In genomic region chr18:59477849-59478248, GRCh38 we compare ENCODE assay signal across 35 cellular contexts.
"Had no signal": no experiment of that assay in that cellular context is flagged by ENCODE, and none has a peak within 500 bp of the region (broad histone marks: within the 10 kb centered on the region; RNA-seq: fewer than 3 reads in every experiment).

No MANE protein-coding gene starts in this region.

- H3K27me3 ChIP-seq: MG63 had no signal

- H3K4me3 ChIP-seq: MG63 had no signal

- H3K9me3 ChIP-seq: MG63 had no signal

- DNase-seq: Karpas-422, Kasumi-1, MG63, MM.1S, MV-4-11, NCI-H1048, NCI-H1092, NCI-H1092 treated with DMSO at 0.1 percent for 48 hours, NCI-H1105, NCI-H1105 treated with DMSO at 0.1 percent for 48 hours, NCI-H1417, NCI-H1417 treated with DMSO at 0.1 percent for 48 hours, NCI-H1436, NCI-H1436 treated with DMSO at 0.1 percent for 48 hours, NCI-H146, NCI-H1694, NCI-H1694 treated with DMSO at 0.1 percent for 48 hours, NCI-H187, NCI-H187 treated with DMSO at 0.1 percent for 48 hours, NCI-H1930, NCI-H2029, NCI-H2029 treated with DMSO at 0.1 percent for 48 hours, NCI-H2081, NCI-H2081 treated with DMSO at 0.1 percent for 48 hours, NCI-H2107, NCI-H2171, NCI-H2171 treated with DMSO at 0.1 percent for 48 hours, NCI-H2227 treated with DMSO at 0.1 percent for 48 hours, NCI-H226, NCI-H345, NCI-H446, NCI-H446 treated with DMSO at 0.1 percent for 48 hours, NCI-H510A, NCI-H510A treated with DMSO at 0.1 percent for 48 hours, NCI-H524 had no signal
